ENCODE assay signal across 1 cellular context in genomic region chr15:88166330-88166993, GRCh38.
TF ChIP-seq lines count a peak whose summit lies in the region.

No MANE protein-coding gene starts in this region.

TF ChIP-seq in K562, 482 proteins besides CTCF, POLR2A, EP300 and RAD21 (continued from another document):
- TF ChIP-seq TAF1 (IDR thresholded peaks at IDR 0.05; ENCODE audit: control insufficient read depth, extremely low read depth, insufficient read depth, low read length, severe bottlenecking) (no peak), MIER1 (IDR thresholded peaks at IDR 0.05; ENCODE audit: low read depth) (peak; percentile 82), TEAD2 (tag; IDR thresholded peaks at IDR 0.05) (no peak), VEZF1 (CRISPR knock-in tag; IDR thresholded peaks at IDR 0.05) (peak; percentile 39; the same call in 1 of the 2 replicates), ATF1 (CRISPR knock-in tag; IDR thresholded peaks at IDR 0.05) (no peak), ATF1 (tag; IDR thresholded peaks at IDR 0.05) (no peak), CBX3 (IDR thresholded peaks at IDR 0.05; ENCODE audit: borderline replicate concordance in 1 of 2, low read length in 2 of 2) (no peak), ZNF444 (CRISPR knock-in tag; IDR thresholded peaks at IDR 0.05) (no peak), EHMT2 (IDR thresholded peaks at IDR 0.05) (peak; percentile 90), ZFP36 (IDR thresholded peaks at IDR 0.05; ENCODE audit: low read depth, low read length, partially characterized antibody) (peak; percentile 51), ATF3 (IDR thresholded peaks at IDR 0.05) (no peak), ATF3 (CRISPR knock-in tag; conservative IDR thresholded peaks at IDR 0.05) (no peak), ETS1 (conservative IDR thresholded peaks at IDR 0.05; ENCODE audit: control insufficient read depth, low read depth, low read length) (no peak), ZNF431 (CRISPR knock-in tag; IDR thresholded peaks at IDR 0.05) (no peak), ZNF24 (IDR thresholded peaks at IDR 0.05) (no peak), CREB1 (IDR thresholded peaks at IDR 0.05) (no peak), CREB1 (CRISPR knock-in tag; IDR thresholded peaks at IDR 0.05) (no peak), MYBL2 (IDR thresholded peaks at IDR 0.05; ENCODE audit: low read depth) (no peak), MYBL2 (CRISPR knock-in tag; IDR thresholded peaks at IDR 0.05; ENCODE audit: borderline replicate concordance) (no peak), ZNF445 (CRISPR knock-in tag; IDR thresholded peaks at IDR 0.05; ENCODE audit: low read depth) (no peak), ZNF785 (CRISPR knock-in tag; IDR thresholded peaks at IDR 0.05) (no peak), RBM25 (IDR thresholded peaks at IDR 0.05; ENCODE audit: low read depth, low read length, severe bottlenecking) (peak; percentile 92), E2F8 (IDR thresholded peaks at IDR 0.05; ENCODE audit: low read depth, partially characterized antibody) (no peak), NRF1 (conservative IDR thresholded peaks at IDR 0.05 in 1 of 2, IDR thresholded peaks at IDR 0.05 in 1 of 2) (no peak), BMI1 (IDR thresholded peaks at IDR 0.05; ENCODE audit: low read length) (no peak), HEY1 (CRISPR knock-in tag; IDR thresholded peaks at IDR 0.05; ENCODE audit: borderline replicate concordance) (no peak), NFYB (IDR thresholded peaks at IDR 0.05; ENCODE audit: extremely low read depth, insufficient read length) (no peak), ZSCAN32 (CRISPR knock-in tag; IDR thresholded peaks at IDR 0.05) (no peak), ZNF174 (CRISPR knock-in tag; IDR thresholded peaks at IDR 0.05) (no peak), HNRNPUL1 (IDR thresholded peaks at IDR 0.05; ENCODE audit: low read length) (no peak), REST (CRISPR knock-in tag; IDR thresholded peaks at IDR 0.05; ENCODE audit: low read depth) (peak; percentile 87)
